Comparison of ENCODE assay signal across 8 cellular contexts in the genomic region with DNA sequence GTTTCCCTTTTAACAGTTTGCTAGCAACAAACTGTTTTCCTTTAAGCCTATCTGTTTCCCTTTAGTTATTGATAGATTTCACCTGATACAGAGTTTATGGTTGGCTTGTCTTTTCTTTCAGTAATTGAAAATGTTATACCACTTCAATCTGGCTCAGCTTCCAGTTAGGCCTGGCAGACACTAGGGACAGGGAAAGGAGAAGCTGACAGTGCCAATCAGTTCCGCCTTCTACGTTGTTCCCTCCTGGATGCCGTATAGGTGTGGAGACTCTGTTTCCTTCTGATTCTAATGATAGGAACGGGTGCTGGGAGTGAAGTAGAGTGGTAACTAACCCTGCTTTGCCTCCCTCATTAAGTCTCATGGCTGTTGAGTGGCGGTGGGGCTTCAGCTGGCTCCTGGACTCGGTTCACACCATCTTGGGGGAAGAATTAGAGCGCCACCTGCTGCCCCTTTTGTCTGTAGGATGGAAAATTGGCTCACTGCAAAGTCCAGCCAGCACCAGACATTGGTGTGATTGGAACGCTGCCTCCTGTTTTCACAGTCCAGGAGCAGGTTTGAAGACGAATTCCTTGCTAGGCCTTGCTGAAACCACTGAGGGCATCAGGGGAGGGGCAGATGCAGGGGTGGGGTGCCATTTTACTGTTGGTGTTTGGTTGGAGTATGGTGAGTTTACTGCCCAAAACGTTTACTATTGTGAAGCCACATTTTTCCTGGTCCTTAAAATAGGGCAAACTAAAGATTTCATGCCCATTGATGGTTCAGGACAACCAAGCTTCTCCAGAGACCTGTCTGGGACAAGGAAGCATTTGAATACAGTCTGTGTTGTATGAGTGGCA.
DNase-seq lines count a peak whose midpoint lies in the region; ATAC-seq and TF ChIP-seq lines count a peak whose summit lies in the region.

No MANE protein-coding gene starts in this region.

- peaks cover 0 to 2% of the 10 kb centered on the region in 2 donors for H3K9me3 Mint-ChIP-seq in stimulated activated naive B cell treated with anti-CD40 and anti-IgM and Interleukin-4, amounts not matched to agents 10 μg/mL and 1 μg/mL and 100 μg/mL, for 72 hours

- H3K4me3 ChIP-seq in GM12864 (ENCODE audit: low read depth, low read length) = no peak overlapping the region
- H3K4me3 ChIP-seq in cardiac muscle cell = no peak overlapping the region

- no peaks in the 10 kb centered on the region for H3K36me3 ChIP-seq in cardiac muscle cell

- no peaks in the 10 kb centered on the region for H3K27me3 ChIP-seq in cardiac muscle cell

- no peak overlapping the region for H3K27ac ChIP-seq in cardiac muscle cell

- H3K27ac Mint-ChIP-seq in stimulated activated naive B cell treated with anti-CD40 and anti-IgM and Interleukin-4, amounts not matched to agents 10 μg/mL and 1 μg/mL and 100 μg/mL, for 72 hours = no peak overlapping the region

- peak; percentile 87 for ATAC-seq in HG02588 (IDR thresholded peaks at IDR 0.05; ENCODE audit: unreplicated experiment)
- peak; percentile 51 to 60 for ATAC-seq in stimulated activated naive B cell treated with anti-CD40 and anti-IgM and Interleukin-4, amounts not matched to agents 10 μg/mL and 1 μg/mL and 100 μg/mL, for 72 hours (replicated peaks)

- H3K4me3 Mint-ChIP-seq in stimulated activated naive B cell treated with anti-CD40 and anti-IgM and Interleukin-4, amounts not matched to agents 10 μg/mL and 1 μg/mL and 100 μg/mL, for 72 hours = no peak overlapping the region

- TF ChIP-seq CTCF in GM12864 (IDR thresholded peaks at IDR 0.05; ENCODE audit: low read depth, low read length, missing control alignments) (peak; percentile 56), cardiac muscle cell (IDR thresholded peaks at IDR 0.05; ENCODE audit: low read depth, low read length) (peak; percentile 17)

- DNase-seq in GM12864 (ENCODE audit: low read depth) (no peak), NCI-H1105 treated with DMSO at 0.1 percent for 48 hours (lab: John Stamatoyannopoulos, UW) (peak; percentile 84), SKM-1 treated with dmso at 0.1 percent for 144 hours (lab: John Stamatoyannopoulos, UW; ENCODE audit: unreplicated experiment) (peak; percentile 34), cardiac muscle cell (ENCODE audit: low read depth in 1 of 2, low spot score in 1 of 2) (peak; percentile 29 to 90), CD1c-positive myeloid dendritic cell (ENCODE audit: extremely low spot score) (no peak), T-helper 1 cell (no peak)
- DNase-seq in stimulated activated naive B cell treated with anti-CD40 and anti-IgM and Interleukin-4, amounts not matched to agents 10 μg/mL and 1 μg/mL and 100 μg/mL, for 72 hours = peak; percentile 1

- H3K9me3 ChIP-seq in cardiac muscle cell (ENCODE audit: low read depth) = no peaks in the 10 kb centered on the region

- no peaks in the 10 kb centered on the region for H3K36me3 Mint-ChIP-seq in stimulated activated naive B cell treated with anti-CD40 and anti-IgM and Interleukin-4, amounts not matched to agents 10 μg/mL and 1 μg/mL and 100 μg/mL, for 72 hours

- no peaks in the 10 kb centered on the region for H3K4me1 ChIP-seq in cardiac muscle cell (ENCODE audit: low read depth)

- no peaks in the 10 kb centered on the region for H3K27me3 Mint-ChIP-seq in stimulated activated naive B cell treated with anti-CD40 and anti-IgM and Interleukin-4, amounts not matched to agents 10 μg/mL and 1 μg/mL and 100 μg/mL, for 72 hours

- H3K4me1 Mint-ChIP-seq in stimulated activated naive B cell treated with anti-CD40 and anti-IgM and Interleukin-4, amounts not matched to agents 10 μg/mL and 1 μg/mL and 100 μg/mL, for 72 hours = no peaks in the 10 kb centered on the region

Comparison
In these comparisons a context has a peak if more than half of its experiments do, and no peak if none do; other contexts are left out.
1. DNase-seq: peak in NCI-H1105 treated with DMSO at 0.1 percent for 48 hours (single experiment), SKM-1 treated with dmso at 0.1 percent for 144 hours (single experiment), cardiac muscle cell (2 of 2) and stimulated activated naive B cell treated with anti-CD40 and anti-IgM and Interleukin-4, amounts not matched to agents 10 μg/mL and 1 μg/mL and 100 μg/mL, for 72 hours (single experiment); none in GM12864 (single experiment), CD1c-positive myeloid dendritic cell (single experiment) and T-helper 1 cell (0 of 5).